Comparison of ENCODE assay signal across 2 cellular contexts in the genomic region with DNA sequence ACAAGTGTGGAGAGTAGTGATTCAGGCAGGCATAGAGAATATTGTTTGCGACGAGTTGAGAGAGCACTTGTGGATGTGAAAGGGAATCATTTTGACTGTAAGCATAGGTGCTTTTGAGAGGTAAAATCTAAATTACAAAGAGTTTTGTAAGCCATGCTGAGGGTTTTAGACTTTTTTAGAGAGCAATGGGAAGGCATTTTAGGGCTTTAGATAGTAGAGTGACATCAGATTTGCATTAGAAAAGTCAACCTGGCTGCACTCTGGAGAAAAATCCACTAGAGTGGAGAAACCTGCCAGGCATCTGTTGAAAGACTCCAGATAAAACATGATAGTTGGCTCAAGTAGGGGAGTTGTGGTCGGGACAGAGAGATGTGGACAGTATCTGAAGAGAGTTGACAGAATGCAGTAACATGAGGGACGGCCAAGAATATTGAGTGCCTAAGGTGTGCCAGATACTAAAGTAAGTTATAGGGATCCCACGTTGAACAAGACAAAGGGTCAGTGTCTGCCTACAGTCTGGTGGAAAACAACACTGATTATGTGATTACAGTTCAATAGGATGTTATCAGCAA.
TF ChIP-seq lines count a peak whose summit lies in the region.

No MANE protein-coding gene starts in this region.

TF ChIP-seq in SK-N-SH, 30 proteins besides CTCF, POLR2A, EP300 and RAD21 (continued from another document):
- TF ChIP-seq, protein P1, sequence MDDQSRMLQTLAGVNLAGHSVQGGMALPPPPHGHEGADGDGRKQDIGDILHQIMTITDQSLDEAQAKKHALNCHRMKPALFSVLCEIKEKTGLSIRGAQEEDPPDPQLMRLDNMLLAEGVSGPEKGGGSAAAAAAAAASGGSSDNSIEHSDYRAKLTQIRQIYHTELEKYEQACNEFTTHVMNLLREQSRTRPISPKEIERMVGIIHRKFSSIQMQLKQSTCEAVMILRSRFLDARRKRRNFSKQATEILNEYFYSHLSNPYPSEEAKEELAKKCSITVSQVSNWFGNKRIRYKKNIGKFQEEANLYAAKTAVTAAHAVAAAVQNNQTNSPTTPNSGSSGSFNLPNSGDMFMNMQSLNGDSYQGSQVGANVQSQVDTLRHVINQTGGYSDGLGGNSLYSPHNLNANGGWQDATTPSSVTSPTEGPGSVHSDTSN (IDR thresholded peaks at IDR 0.05): 0 out of 2 replicates have a peak, but pooled peaks have one; percentile 3

TF ChIP-seq in HepG2, 621 proteins besides CTCF, POLR2A, EP300 and RAD21 (continued from another document):
- TF ChIP-seq, protein P2, sequence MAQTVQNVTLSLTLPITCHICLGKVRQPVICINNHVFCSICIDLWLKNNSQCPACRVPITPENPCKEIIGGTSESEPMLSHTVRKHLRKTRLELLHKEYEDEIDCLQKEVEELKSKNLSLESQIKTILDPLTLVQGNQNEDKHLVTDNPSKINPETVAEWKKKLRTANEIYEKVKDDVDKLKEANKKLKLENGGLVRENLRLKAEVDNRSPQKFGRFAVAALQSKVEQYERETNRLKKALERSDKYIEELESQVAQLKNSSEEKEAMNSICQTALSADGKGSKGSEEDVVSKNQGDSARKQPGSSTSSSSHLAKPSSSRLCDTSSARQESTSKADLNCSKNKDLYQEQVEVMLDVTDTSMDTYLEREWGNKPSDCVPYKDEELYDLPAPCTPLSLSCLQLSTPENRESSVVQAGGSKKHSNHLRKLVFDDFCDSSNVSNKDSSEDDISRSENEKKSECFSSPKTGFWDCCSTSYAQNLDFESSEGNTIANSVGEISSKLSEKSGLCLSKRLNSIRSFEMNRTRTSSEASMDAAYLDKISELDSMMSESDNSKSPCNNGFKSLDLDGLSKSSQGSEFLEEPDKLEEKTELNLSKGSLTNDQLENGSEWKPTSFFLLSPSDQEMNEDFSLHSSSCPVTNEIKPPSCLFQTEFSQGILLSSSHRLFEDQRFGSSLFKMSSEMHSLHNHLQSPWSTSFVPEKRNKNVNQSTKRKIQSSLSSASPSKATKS (CRISPR knock-in tag; IDR thresholded peaks at IDR 0.05): no peak
- TF ChIP-seq, protein P3, sequence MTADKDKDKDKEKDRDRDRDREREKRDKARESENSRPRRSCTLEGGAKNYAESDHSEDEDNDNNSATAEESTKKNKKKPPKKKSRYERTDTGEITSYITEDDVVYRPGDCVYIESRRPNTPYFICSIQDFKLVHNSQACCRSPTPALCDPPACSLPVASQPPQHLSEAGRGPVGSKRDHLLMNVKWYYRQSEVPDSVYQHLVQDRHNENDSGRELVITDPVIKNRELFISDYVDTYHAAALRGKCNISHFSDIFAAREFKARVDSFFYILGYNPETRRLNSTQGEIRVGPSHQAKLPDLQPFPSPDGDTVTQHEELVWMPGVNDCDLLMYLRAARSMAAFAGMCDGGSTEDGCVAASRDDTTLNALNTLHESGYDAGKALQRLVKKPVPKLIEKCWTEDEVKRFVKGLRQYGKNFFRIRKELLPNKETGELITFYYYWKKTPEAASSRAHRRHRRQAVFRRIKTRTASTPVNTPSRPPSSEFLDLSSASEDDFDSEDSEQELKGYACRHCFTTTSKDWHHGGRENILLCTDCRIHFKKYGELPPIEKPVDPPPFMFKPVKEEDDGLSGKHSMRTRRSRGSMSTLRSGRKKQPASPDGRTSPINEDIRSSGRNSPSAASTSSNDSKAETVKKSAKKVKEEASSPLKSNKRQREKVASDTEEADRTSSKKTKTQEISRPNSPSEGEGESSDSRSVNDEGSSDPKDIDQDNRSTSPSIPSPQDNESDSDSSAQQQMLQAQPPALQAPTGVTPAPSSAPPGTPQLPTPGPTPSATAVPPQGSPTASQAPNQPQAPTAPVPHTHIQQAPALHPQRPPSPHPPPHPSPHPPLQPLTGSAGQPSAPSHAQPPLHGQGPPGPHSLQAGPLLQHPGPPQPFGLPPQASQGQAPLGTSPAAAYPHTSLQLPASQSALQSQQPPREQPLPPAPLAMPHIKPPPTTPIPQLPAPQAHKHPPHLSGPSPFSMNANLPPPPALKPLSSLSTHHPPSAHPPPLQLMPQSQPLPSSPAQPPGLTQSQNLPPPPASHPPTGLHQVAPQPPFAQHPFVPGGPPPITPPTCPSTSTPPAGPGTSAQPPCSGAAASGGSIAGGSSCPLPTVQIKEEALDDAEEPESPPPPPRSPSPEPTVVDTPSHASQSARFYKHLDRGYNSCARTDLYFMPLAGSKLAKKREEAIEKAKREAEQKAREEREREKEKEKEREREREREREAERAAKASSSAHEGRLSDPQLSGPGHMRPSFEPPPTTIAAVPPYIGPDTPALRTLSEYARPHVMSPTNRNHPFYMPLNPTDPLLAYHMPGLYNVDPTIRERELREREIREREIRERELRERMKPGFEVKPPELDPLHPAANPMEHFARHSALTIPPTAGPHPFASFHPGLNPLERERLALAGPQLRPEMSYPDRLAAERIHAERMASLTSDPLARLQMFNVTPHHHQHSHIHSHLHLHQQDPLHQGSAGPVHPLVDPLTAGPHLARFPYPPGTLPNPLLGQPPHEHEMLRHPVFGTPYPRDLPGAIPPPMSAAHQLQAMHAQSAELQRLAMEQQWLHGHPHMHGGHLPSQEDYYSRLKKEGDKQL (CRISPR knock-in tag; IDR thresholded peaks at IDR 0.05; ENCODE audit: low read depth): no peak
- TF ChIP-seq ZNF563 (CRISPR knock-in tag; IDR thresholded peaks at IDR 0.05): no peak
- no peak for TF ChIP-seq ZNF367 (CRISPR knock-in tag; IDR thresholded peaks at IDR 0.05; ENCODE audit: borderline replicate concordance)
- TF ChIP-seq, protein P4, sequence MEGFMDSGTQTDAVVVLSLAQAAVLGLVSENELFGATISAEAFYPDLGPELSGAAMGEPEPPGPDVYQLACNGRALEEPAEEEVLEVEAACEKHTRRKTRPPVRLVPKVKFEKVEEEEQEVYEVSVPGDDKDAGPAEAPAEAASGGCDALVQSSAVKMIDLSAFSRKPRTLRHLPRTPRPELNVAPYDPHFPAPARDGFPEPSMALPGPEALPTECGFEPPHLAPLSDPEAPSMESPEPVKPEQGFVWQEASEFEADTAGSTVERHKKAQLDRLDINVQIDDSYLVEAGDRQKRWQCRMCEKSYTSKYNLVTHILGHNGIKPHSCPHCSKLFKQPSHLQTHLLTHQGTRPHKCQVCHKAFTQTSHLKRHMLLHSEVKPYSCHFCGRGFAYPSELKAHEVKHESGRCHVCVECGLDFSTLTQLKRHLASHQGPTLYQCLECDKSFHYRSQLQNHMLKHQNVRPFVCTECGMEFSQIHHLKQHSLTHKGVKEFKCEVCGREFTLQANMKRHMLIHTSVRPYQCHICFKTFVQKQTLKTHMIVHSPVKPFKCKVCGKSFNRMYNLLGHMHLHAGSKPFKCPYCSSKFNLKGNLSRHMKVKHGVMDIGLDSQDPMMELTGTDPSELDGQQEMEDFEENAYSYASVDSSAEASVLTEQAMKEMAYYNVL (CRISPR knock-in tag; IDR thresholded peaks at IDR 0.05; ENCODE audit: borderline replicate concordance): no peak
- TF ChIP-seq, protein P5, sequence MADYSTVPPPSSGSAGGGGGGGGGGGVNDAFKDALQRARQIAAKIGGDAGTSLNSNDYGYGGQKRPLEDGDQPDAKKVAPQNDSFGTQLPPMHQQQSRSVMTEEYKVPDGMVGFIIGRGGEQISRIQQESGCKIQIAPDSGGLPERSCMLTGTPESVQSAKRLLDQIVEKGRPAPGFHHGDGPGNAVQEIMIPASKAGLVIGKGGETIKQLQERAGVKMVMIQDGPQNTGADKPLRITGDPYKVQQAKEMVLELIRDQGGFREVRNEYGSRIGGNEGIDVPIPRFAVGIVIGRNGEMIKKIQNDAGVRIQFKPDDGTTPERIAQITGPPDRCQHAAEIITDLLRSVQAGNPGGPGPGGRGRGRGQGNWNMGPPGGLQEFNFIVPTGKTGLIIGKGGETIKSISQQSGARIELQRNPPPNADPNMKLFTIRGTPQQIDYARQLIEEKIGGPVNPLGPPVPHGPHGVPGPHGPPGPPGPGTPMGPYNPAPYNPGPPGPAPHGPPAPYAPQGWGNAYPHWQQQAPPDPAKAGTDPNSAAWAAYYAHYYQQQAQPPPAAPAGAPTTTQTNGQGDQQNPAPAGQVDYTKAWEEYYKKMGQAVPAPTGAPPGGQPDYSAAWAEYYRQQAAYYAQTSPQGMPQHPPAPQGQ (CRISPR knock-in tag; IDR thresholded peaks at IDR 0.05; ENCODE audit: borderline replicate concordance): no peak
- TF ChIP-seq PHF8 (CRISPR knock-in tag; IDR thresholded peaks at IDR 0.05): no peak
- TF ChIP-seq CHD2 (IDR thresholded peaks at IDR 0.05; ENCODE audit: low read depth, low read length): no peak
- no peak for TF ChIP-seq RORA (CRISPR knock-in tag; IDR thresholded peaks at IDR 0.05)
- TF ChIP-seq ZNF781 (CRISPR knock-in tag; IDR thresholded peaks at IDR 0.05; ENCODE audit: borderline replicate concordance, not compliant biosample characterization): no peak
- TF ChIP-seq SCMH1 (CRISPR knock-in tag; IDR thresholded peaks at IDR 0.05; ENCODE audit: borderline replicate concordance): no peak
